8 cellular contexts compared by ENCODE assay signal in the genomic region with DNA sequence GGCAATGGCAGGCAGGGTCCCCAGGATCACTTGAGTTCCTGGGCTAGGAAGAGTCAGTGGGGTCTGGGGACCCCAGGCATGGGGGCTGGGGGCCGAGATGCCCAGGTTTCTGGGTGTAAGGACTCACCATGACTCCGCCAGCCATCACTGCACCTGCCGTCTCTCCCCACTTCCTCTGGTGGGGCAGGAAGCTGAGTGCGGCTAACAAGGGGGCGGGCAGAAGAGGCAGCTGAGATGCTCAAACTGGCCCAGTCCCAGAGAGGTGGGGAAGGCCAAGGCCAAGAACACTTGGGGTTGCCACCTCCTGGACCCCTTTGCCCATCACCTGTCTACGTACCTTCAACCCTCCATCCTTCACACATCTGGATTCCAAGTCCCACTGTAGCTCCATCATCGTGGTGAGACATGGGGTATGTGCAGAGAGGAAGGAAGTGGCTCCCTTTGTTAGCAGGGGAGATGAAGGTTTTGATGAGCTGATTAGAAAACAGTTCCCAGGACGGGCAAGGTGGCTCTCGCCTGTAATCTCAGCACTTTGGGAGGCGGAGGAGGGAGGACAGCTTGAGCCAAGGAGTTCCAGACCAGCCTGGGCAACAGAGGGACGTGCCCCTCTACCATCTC. TPM values are rescaled to one million over a fixed set of nuclear protein-coding genes. Genes with fewer than 3 reads are reported as not detected.
DNase-seq lines count a peak whose midpoint lies in the region; ATAC-seq, FAIRE-seq and TF ChIP-seq lines count a peak whose summit lies in the region.

A gene with protein sequence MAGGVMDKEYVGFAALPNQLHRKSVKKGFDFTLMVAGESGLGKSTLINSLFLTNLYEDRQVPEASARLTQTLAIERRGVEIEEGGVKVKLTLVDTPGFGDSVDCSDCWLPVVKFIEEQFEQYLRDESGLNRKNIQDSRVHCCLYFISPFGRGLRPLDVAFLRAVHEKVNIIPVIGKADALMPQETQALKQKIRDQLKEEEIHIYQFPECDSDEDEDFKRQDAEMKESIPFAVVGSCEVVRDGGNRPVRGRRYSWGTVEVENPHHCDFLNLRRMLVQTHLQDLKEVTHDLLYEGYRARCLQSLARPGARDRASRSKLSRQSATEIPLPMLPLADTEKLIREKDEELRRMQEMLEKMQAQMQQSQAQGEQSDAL (minus strand): TSS at position 164 of the 618 bp plus-strand sequence. CDS start 19 bp downstream, at position 145.

- no peak within 1 kb of the TSS for H3K4me3 ChIP-seq in K562
- no peak within 1 kb of the TSS for H3K4me3 ChIP-seq in brain microvascular endothelial cell (ENCODE audit: low read depth, low read length)

- TF ChIP-seq CTCF in K562 (IDR thresholded peaks at IDR 0.05 in 2 of 3, conservative IDR thresholded peaks at IDR 0.05 in 1 of 3; ENCODE audit: insufficient read depth in 2 of 3, low read depth in 1 of 3, low read length in 3 of 3), result no peak
- TF ChIP-seq CTCF in brain microvascular endothelial cell (IDR thresholded peaks at IDR 0.05; ENCODE audit: low read depth, low read length, missing control alignments), result no peak

- FAIRE-seq in K562 (lab: Jason Lieb, UNC), result no peak

- DNase-seq in T-helper 17 cell (peak; percentile 54 to 63 (median 61)), K562 (ENCODE audit: extremely low read depth in 1 of 4, low spot score in 3 of 4) (no peak), NCI-H345 treated with DMSO at 0.1 percent for 48 hours (lab: John Stamatoyannopoulos, UW; ENCODE audit: unreplicated experiment) (no peak), brain microvascular endothelial cell (no peak), NCI-H1048 (lab: John Stamatoyannopoulos, UW) (no peak)
- DNase-seq in stimulated activated CD4-positive, alpha-beta T cell treated with anti-CD3 and anti-CD28 coated beads, TNF-alpha, amount 100 ng/mL, for 1 hour (ENCODE audit: low read depth in 3 of 3, low spot score in 1 of 3), result peak; percentile 54 to 56 (median 54)

- no peaks in the 10 kb centered on the region for H3K27me3 ChIP-seq in K562 (ENCODE audit: control insufficient read depth in 2 of 2, insufficient read depth in 2 of 2, low read length in 2 of 2)
- H3K27me3 ChIP-seq in brain microvascular endothelial cell (replicated peaks), result no peaks in the 10 kb centered on the region

- peak within 1 kb of the TSS; percentile 91 for H3K27ac ChIP-seq in K562 (ENCODE audit: extremely low read depth, low read depth, low read length)
- H3K27ac ChIP-seq in brain microvascular endothelial cell, result no peak within 1 kb of the TSS

- TF ChIP-seq POLR2A in GM18505 (IDR thresholded peaks at IDR 0.05; ENCODE audit: borderline replicate concordance, extremely low read depth, insufficient read depth, insufficient read length) (peak; percentile 86), K562 (conservative IDR thresholded peaks at IDR 0.05) (no peak)

- peaks cover 2% of the 10 kb centered on the region for H3K36me3 Mint-ChIP-seq in T-helper 17 cell (ENCODE audit: low read depth)

- in situ Hi-C loops in K562 (cut with MboI) (no loop called here), brain microvascular endothelial cell (cut with HindIII; ENCODE audit: low pct_ligation_motif_present, low sequenced_read_pairs) (no loop called here)

- intact Hi-C loops in K562 (cut with micrococcal nuclease), result no loop called here

- peaks cover 16% of the 10 kb centered on the region for H3K79me2 ChIP-seq in K562 (ENCODE audit: control insufficient read depth, insufficient read depth, low read length)

- peaks cover 32 to 48% of the 10 kb centered on the region in 2 experiments for H3K4me1 ChIP-seq in K562 (replicated peaks in 1 of 2; ENCODE audit: control insufficient read depth in 2 of 2, insufficient read depth in 2 of 2, low read length in 2 of 2)

- ATAC-seq in GM18505 (IDR thresholded peaks at IDR 0.05; ENCODE audit: unreplicated experiment) (no peak), T-helper 17 cell (peak; percentile 43), K562 (no peak), HG03457 (IDR thresholded peaks at IDR 0.05; ENCODE audit: unreplicated experiment) (no peak)

- BruUV-seq in K562 (replicated peaks; lab: Mats Ljungman, UMichigan), result no TSS peak

- WGBS in K562 (ENCODE audit: insufficient coverage, low coverage, missing lambda C conversion rate), result 57% methylated on average over 8 of the region's 11 CpGs

- no peaks in the 10 kb centered on the region for H4K20me1 ChIP-seq in K562 (replicated peaks; ENCODE audit: control insufficient read depth, insufficient read depth, low read length)

- peak within 1 kb of the TSS; percentile 72 for H2AFZ ChIP-seq in K562 (ENCODE audit: low read depth, low read length)

- TF ChIP-seq EP300 in K562 (IDR thresholded peaks at IDR 0.05; ENCODE audit: low read length), result no peak

- H3K9me3 ChIP-seq in T-helper 17 cell (ENCODE audit: control insufficient read depth, low read length, poor library complexity, severe bottlenecking) (no peaks in the 10 kb centered on the region), K562 (replicated peaks; ENCODE audit: control insufficient read depth, insufficient read depth, low read depth, low read length) (no peaks in the 10 kb centered on the region)

- H3K4me1 Mint-ChIP-seq in T-helper 17 cell, result peaks cover 43% of the 10 kb centered on the region

- peak within 1 kb of the TSS; percentile 99 for H3K4me3 Mint-ChIP-seq in T-helper 17 cell

- H3K9ac ChIP-seq in K562 (ENCODE audit: insufficient read depth in 1 of 2, low read depth in 2 of 2, low read length in 2 of 2), result peak within 1 kb of the TSS; percentile 75 to 87

- TF ChIP-seq RAD21 in K562 (CRISPR knock-in tag; conservative IDR thresholded peaks at IDR 0.05 in 1 of 2, IDR thresholded peaks at IDR 0.05 in 1 of 2), result no peak

- POLR2A ChIA-PET in K562 (lab: Yijun Ruan, JAX), result interaction anchor here (0.6 to 1.6 kb wide), 7 partner anchors 10 to 514 kb away, joined by 3 to 5 read pairs (median 4); a partner anchor contains a TSS

- peak within 1 kb of the TSS; percentile 99 for H3K27ac Mint-ChIP-seq in T-helper 17 cell

- peak within 1 kb of the TSS; percentile 60 for H3K4me2 ChIP-seq in K562 (ENCODE audit: insufficient read depth, low read length)

- CTCF ChIA-PET in K562 (lab: Yijun Ruan, JAX; ENCODE audit: low intra/inter-chr PET ratio), result no interaction called here

- no peaks in the 10 kb centered on the region for H3K27me3 Mint-ChIP-seq in T-helper 17 cell

- no peaks in the 10 kb centered on the region for H3K9me1 ChIP-seq in K562 (ENCODE audit: control insufficient read depth, insufficient read depth, low read length)

- H3K36me3 ChIP-seq in K562 (ENCODE audit: control insufficient read depth, insufficient read depth, low read length) (peaks cover 7% of the 10 kb centered on the region; the same call in 1 of the 3 replicates), brain microvascular endothelial cell (replicated peaks) (no peaks in the 10 kb centered on the region)

TF ChIP-seq in K562, 482 proteins besides CTCF, POLR2A, EP300 and RAD21:
- TF ChIP-seq SPI1 (IDR thresholded peaks at IDR 0.05; ENCODE audit: borderline replicate concordance, low read depth, low read length) (0 out of 2 replicates have a peak, but pooled peaks have one; percentile 19), CCAR2 (IDR thresholded peaks at IDR 0.05; ENCODE audit: low read depth, low read length) (no peak)

RNA-seq across cellular contexts. Expression of the gene that starts here (rescaled TPM):
- total RNA-seq in T-helper 17 cell, result 100 to 1,000 TPM; 192 to 220 TPM
- total RNA-seq in K562 (2011; cell fraction: chromatin; rRNA removed; ENCODE audit: low replicate concordance), result 3.4 and 4.0 TPM in 2 replicates
- total RNA-seq in K562 (2011; cell fraction: nucleolus; rRNA removed), result 2.5 and 4.2 TPM in 2 replicates
- total RNA-seq in K562 (2011; cell fraction: nucleoplasm; rRNA removed), result 3.8 and 7.6 TPM in 2 replicates
- 2.3 and 3.0 TPM in 2 replicates for total RNA-seq in K562 (2014; rRNA removed)
- total RNA-seq in K562 (2014; rRNA removed; fragmentation: Illumina TruSeq; extraction: Trizol), result 1.2 TPM in 2 replicates
- total RNA-seq in K562 (2015; rRNA removed; fragmentation: Illumina TruSeq; extraction: Trizol), result 0.69 and 0.72 TPM in 2 replicates
- 4.2 and 5.6 TPM in 2 replicates for total RNA-seq in K562 (2021)
- polyA plus RNA-seq in K562 (2011; rRNA removed), result 2.1 and 2.3 TPM in 2 replicates
- 3.4 TPM in 2 replicates for polyA plus RNA-seq in K562 (2011; cell fraction: cytosol; rRNA removed)
- 6.0 and 6.8 TPM in 2 replicates for polyA plus RNA-seq in K562 (2011; cell fraction: nucleus; rRNA removed)
- polyA plus RNA-seq in K562 (2012), result 3.3 and 4.4 TPM in 2 replicates
- 0.94 and 3.0 TPM in 2 replicates for polyA plus RNA-seq in K562 (2014; fragmentation: Illumina TruSeq; extraction: Trizol)
- polyA plus RNA-seq in K562 (2014; fragmentation: Nextera tagmentation; extraction: Ambion mirVana), result under 1 TPM in 1 of 2 experiments, not detected in 1; 0.23 TPM
- polyA plus RNA-seq in K562 (2014; rRNA removed), result 4.5 and 5.1 TPM in 2 replicates
- polyA minus RNA-seq in K562 (2011; rRNA and poly(A)+ RNA removed), result 0.42 and 1.3 TPM in 2 replicates
- 1.3 and 3.0 TPM in 2 replicates for polyA minus RNA-seq in K562 (2011; cell fraction: cytosol; rRNA and poly(A)+ RNA removed)
- polyA minus RNA-seq in K562 (2011; cell fraction: nucleus; rRNA and poly(A)+ RNA removed), result 1.4 and 1.8 TPM in 2 replicates

Comparison
In these comparisons a context has a peak if more than half of its experiments do, and no peak if none do; other contexts are left out.
1. RNA of the gene that starts here (total RNA-seq): 192 to 220 TPM in T-helper 17 cell; 0.69 to 7.6 TPM in K562; every median in the first group is over 10 times any median in the second.
2. DNase-seq: peak in T-helper 17 cell (3 of 3) and stimulated activated CD4-positive, alpha-beta T cell treated with anti-CD3 and anti-CD28 coated beads, TNF-alpha, amount 100 ng/mL, for 1 hour (3 of 3); none in K562 (0 of 4), NCI-H345 treated with DMSO at 0.1 percent for 48 hours (single experiment), brain microvascular endothelial cell (single experiment) and NCI-H1048 (single experiment).